24 cellular contexts compared by ENCODE assay signal in the genomic region with DNA sequence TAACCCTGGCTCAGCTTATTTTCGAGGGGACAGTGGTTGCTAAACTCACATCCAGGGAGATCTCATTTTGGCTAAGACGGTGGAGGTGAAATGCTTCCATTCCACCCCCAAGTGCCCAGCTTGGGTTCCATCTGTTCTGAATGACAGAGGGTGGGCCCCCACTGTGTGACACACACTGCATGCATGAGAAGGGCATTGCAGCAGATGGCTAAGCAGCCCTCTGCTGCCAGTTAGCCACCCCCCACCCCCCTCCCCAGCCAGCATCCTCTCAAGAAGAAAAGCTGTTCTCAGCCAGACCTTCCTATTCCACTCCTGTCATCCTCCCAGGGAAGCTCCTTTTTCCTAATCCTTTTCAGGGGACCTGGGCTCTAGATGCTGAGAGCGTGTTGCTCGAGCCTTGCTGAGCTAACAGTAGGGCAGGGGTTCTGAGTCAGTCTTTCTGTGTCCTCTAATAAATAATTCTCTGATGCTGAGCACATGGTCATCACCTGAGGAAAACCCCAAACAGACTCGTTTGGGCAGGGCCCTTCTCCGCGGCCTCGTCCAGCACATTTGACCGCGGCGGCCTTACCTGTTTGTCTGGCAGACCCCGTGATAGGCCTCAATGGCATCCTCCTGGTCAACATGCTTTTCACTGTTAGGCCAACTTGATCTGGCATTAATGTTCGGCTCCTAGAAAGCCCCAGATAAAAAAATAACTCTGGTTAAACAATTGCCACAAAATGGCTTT. TPM values are rescaled to one million over a fixed set of nuclear protein-coding genes. Genes with fewer than 3 reads are reported as not detected.
A peak's percentile ranks its signal among the peaks of the same experiment; 100 is the strongest.
DNase-seq lines count a peak whose midpoint lies in the region; ATAC-seq, FAIRE-seq and TF ChIP-seq lines count a peak whose summit lies in the region.
"Had no signal": no experiment of that assay in that cellular context is flagged by ENCODE, and none has a peak within 500 bp of the region (broad histone marks: within the 10 kb centered on the region; RNA-seq: fewer than 3 reads in every experiment).

No MANE protein-coding gene starts in this region.

- no peak for TF ChIP-seq RAD21 in H1 (IDR thresholded peaks at IDR 0.05 in 1 of 2, conservative IDR thresholded peaks at IDR 0.05 in 1 of 2; ENCODE audit: low read depth in 2 of 2, low read length in 2 of 2)

- no peak for TF ChIP-seq EP300 in H1 (IDR thresholded peaks at IDR 0.05; ENCODE audit: borderline replicate concordance in 1 of 2, low read depth in 2 of 2, low read length in 2 of 2)

- no peak overlapping the region for H3K23ac ChIP-seq in H1 (ENCODE audit: insufficient read length)

- H3K14ac ChIP-seq in H1 (ENCODE audit: insufficient read length) = no peak overlapping the region

- no peak overlapping the region for H2AFZ ChIP-seq in H1 (ENCODE audit: low read length)

- H2BK5ac ChIP-seq in H1 (ENCODE audit: low read depth, low read length) = no peak overlapping the region

- H2BK15ac ChIP-seq in H1 (ENCODE audit: low read length) = no peak overlapping the region

- no peak for FAIRE-seq in H1 (lab: Jason Lieb, UNC)
- FAIRE-seq: HTR-8/SVneo had no signal

- H2BK20ac ChIP-seq in H1 (ENCODE audit: low read length) = no peak overlapping the region

- TF ChIP-seq POLR2A in H1 (IDR thresholded peaks at IDR 0.05; ENCODE audit: control extremely low read depth in 1 of 2, low read depth in 2 of 2, low read length in 2 of 2) (no peak), erythroblast (IDR thresholded peaks at IDR 0.05; ENCODE audit: low read length) (no peak)

- no peak overlapping the region for H4K91ac ChIP-seq in H1 (replicated peaks; ENCODE audit: insufficient read length, low read length)

- H3K56ac ChIP-seq in H1 (replicated peaks; ENCODE audit: insufficient read length, low read depth, low read length) = no peak overlapping the region

- 90% methylated on average over 13 of the region's 13 CpGs; no CpG with 5 or more reads in 1 of the 2 experiments for WGBS in H1 (ENCODE audit: extremely low coverage in 1 of 2, insufficient coverage in 1 of 2, insufficient read length in 1 of 2, insufficient replicate concordance in 2 of 2, low coverage in 1 of 2, low lambda C conversion rate in 2 of 2, missing lambda C conversion rate in 1 of 2), 2 experiments

- 0 out of 2 replicates have a peak, but pooled peaks cover 1% of the 10 kb centered on the region for H3K23me2 ChIP-seq in H1 (ENCODE audit: low read depth, low read length)

- H3K27ac ChIP-seq in H1 (ENCODE audit: low read depth, low read length) = no peak overlapping the region
- H3K27ac ChIP-seq: RWPE1, SK-N-MC had no signal

- DNase-seq in DMS 273 (lab: John Stamatoyannopoulos, UW; ENCODE audit: unreplicated experiment) (peak; percentile 94), NCI-H2171 treated with DMSO at 0.1 percent for 48 hours (lab: John Stamatoyannopoulos, UW) (peak; percentile 85), NCI-H82 treated with DMSO at 0.1 percent for 48 hours (lab: John Stamatoyannopoulos, UW; ENCODE audit: unreplicated experiment) (peak; percentile 80), H1 (ENCODE audit: low read depth in 1 of 2, low spot score in 2 of 2) (no peak), erythroblast (lab: John Stamatoyannopoulos, UW) (no peak), NCI-H2196 treated with DMSO at 0.1 percent for 48 hours (lab: John Stamatoyannopoulos, UW; ENCODE audit: unreplicated experiment) (no peak)
- DNase-seq: 8988T; AML-193; CD8-positive, alpha-beta memory T cell; EL; GOT3; KG1; NCI-H1105 treated with DMSO at 0.1 percent for 48 hours; NCI-H187; NCI-H2227 treated with DMSO at 0.1 percent for 48 hours; NCI-H526; SHP77 treated with DMSO at 0.1 percent for 48 hours; SW 1271; T-helper 17 cell had no signal

- no peaks in the 10 kb centered on the region for H3K79me2 ChIP-seq in H1 (ENCODE audit: control insufficient read depth in 1 of 2, insufficient read depth in 2 of 2, low read length in 2 of 2)

- H2BK120ac ChIP-seq in H1 (replicated peaks; ENCODE audit: low read depth, low read length) = no peak overlapping the region

- no peak overlapping the region; the same call in 1 of the 2 replicates for H4K8ac ChIP-seq in H1 (ENCODE audit: extremely low read depth, insufficient read depth, low read length)

- TF ChIP-seq CTCF in H1 (IDR thresholded peaks at IDR 0.05; ENCODE audit: control extremely low read depth in 1 of 3, insufficient read depth in 1 of 3, low read depth in 1 of 3, low read length in 3 of 3) = no peak

- H3K27me3 ChIP-seq in H1 (replicated peaks in 1 of 4; ENCODE audit: control insufficient read depth in 3 of 4, extremely low read depth in 1 of 4, insufficient read depth in 3 of 4, low read length in 3 of 4) = no peaks in the 10 kb centered on the region

- no peaks in the 10 kb centered on the region for H3K36me3 ChIP-seq in H1 (ENCODE audit: control insufficient read depth in 2 of 4, insufficient read depth in 4 of 4, low read length in 3 of 4)

- no peak overlapping the region for H3K4me2 ChIP-seq in H1 (ENCODE audit: insufficient read depth in 1 of 2, low read depth in 2 of 2, low read length in 2 of 2)

- H2AK5ac ChIP-seq in H1 (ENCODE audit: low read depth, low read length) = no peak overlapping the region

- H3K79me1 ChIP-seq in H1 (ENCODE audit: low read depth, low read length) = no peaks in the 10 kb centered on the region

- ATAC-seq in GM19328 (IDR thresholded peaks at IDR 0.05; ENCODE audit: unreplicated experiment) (no peak), GM18868 (IDR thresholded peaks at IDR 0.05; ENCODE audit: unreplicated experiment) (no peak)
- ATAC-seq: T-helper 17 cell had no signal

- H3K9me3 ChIP-seq in H1 (ENCODE audit: insufficient read depth in 2 of 2, low read depth in 1 of 2, low read length in 1 of 2) = no peaks in the 10 kb centered on the region

- POLR2A ChIA-PET in H1 (lab: Charles Lee; ENCODE audit: partially characterized antibody) = interaction anchor here (0.6 to 1.6 kb wide), 3 partner anchors 16 to 292 kb away, joined by 3 read pairs; no protein-coding TSS in a partner anchor

- no peak overlapping the region for H3K4me3 ChIP-seq in H1 (ENCODE audit: extremely low read depth in 1 of 4, insufficient read depth in 2 of 4, low read depth in 3 of 4, low read length in 4 of 4)
- H3K4me3 ChIP-seq: SK-N-MC had no signal

- peaks cover 0 to 9% (median 4%) of the 10 kb centered on the region in 4 experiments; a peak in 6 of 7 replicates for H3K4me1 ChIP-seq in H1 (replicated peaks in 1 of 4; ENCODE audit: control insufficient read depth in 3 of 4, insufficient read depth in 4 of 4, low read length in 3 of 4)

- H2BK12ac ChIP-seq in H1 (ENCODE audit: low read depth, low read length) = no peak overlapping the region

- no peak overlapping the region for H3K9ac ChIP-seq in H1 (replicated peaks in 1 of 4; ENCODE audit: extremely low read depth in 1 of 4, low read depth in 3 of 4, low read length in 3 of 4)

- no peak overlapping the region for H4K5ac ChIP-seq in H1 (ENCODE audit: insufficient read length, low read depth, low read length)

- H4K20me1 ChIP-seq in H1 (replicated peaks in 1 of 2; ENCODE audit: control insufficient read depth in 1 of 2, insufficient read depth in 2 of 2, low read length in 2 of 2) = no peaks in the 10 kb centered on the region

- CTCF ChIA-PET in H1 (lab: Charles Lee; ENCODE audit: partially characterized antibody) = interaction anchor here (0.9 to 10.0 kb wide), 19 partner anchors 8 to 612 kb away, joined by 3 to 157 read pairs (median 6); no protein-coding TSS in a partner anchor

- H3K4ac ChIP-seq in H1 (replicated peaks; ENCODE audit: insufficient read length, low read depth, low read length) = peak overlapping the region; percentile 13

- H3K18ac ChIP-seq in H1 (ENCODE audit: extremely low read depth, low read length) = no peak overlapping the region

TF ChIP-seq in H1, 55 proteins besides CTCF, POLR2A, EP300 and RAD21:
- TF ChIP-seq TEAD4 (IDR thresholded peaks at IDR 0.05; ENCODE audit: low read depth, low read length) = no peak
- no peak for TF ChIP-seq CTBP2 (IDR thresholded peaks at IDR 0.05; ENCODE audit: borderline replicate concordance, insufficient read depth, insufficient read length, low read length)
- no peak for TF ChIP-seq TCF12 (IDR thresholded peaks at IDR 0.05; ENCODE audit: low read depth, low read length)
- no peak for TF ChIP-seq FOSL1 (IDR thresholded peaks at IDR 0.05; ENCODE audit: insufficient read depth, low read depth, low read length)
TF ChIP-seq in H1: peak in this region for 0.

RNA-seq across cellular contexts. Expression of a gene that starts 49.5 kb away (rescaled TPM):
- 151 and 152 TPM in 2 replicates for total RNA-seq in H1 (2021; fragmentation: NEBNext Ultra II Directional; extraction: Animal tissue kit (Norgen Biotek cat#: 25700))
- 42.1 and 63.4 TPM in 2 replicates for polyA plus RNA-seq in H1 (2011; rRNA removed)
- 78.5 TPM for polyA plus RNA-seq in H1 (2011; cell fraction: cytosol; rRNA removed)
- polyA plus RNA-seq in H1 (2011; cell fraction: nucleus; rRNA removed) = 29.4 TPM
- 154 to 191 TPM (median 158 TPM) in 4 replicates for polyA plus RNA-seq in H1 (2012, experiment 1 of 2)
- polyA plus RNA-seq in H1 (2012, experiment 2 of 2) = 29.5 TPM
- 71.3 TPM for polyA plus RNA-seq in H1 (2013, experiment 1 of 2)
- 71.4 TPM for polyA plus RNA-seq in H1 (2013, experiment 2 of 2)
- polyA minus RNA-seq in H1 (2011; rRNA and poly(A)+ RNA removed) = 66.7 and 74.4 TPM in 2 replicates
- 32.4 TPM for polyA minus RNA-seq in H1 (2011; cell fraction: cytosol; rRNA and poly(A)+ RNA removed)
- 27.7 TPM for polyA minus RNA-seq in H1 (2011; cell fraction: nucleus; rRNA and poly(A)+ RNA removed)

Comparison
In these comparisons a context has a peak if more than half of its experiments do, and no peak if none do; other contexts are left out.
1. DNase-seq: peak in DMS 273 (single experiment), NCI-H2171 treated with DMSO at 0.1 percent for 48 hours (single experiment) and NCI-H82 treated with DMSO at 0.1 percent for 48 hours (single experiment); none in H1 (0 of 2), erythroblast (0 of 2) and NCI-H2196 treated with DMSO at 0.1 percent for 48 hours (single experiment).